In genomic region chr3:30258426-30259392, GRCh38 we compare ENCODE assay signal across 1 cellular context.
TF ChIP-seq lines count a peak whose summit lies in the region.

No MANE protein-coding gene starts in this region.

TF ChIP-seq in HepG2, 621 proteins besides CTCF, POLR2A, EP300 and RAD21 (continued from another document and continues in another):
- TF ChIP-seq MLXIP (CRISPR knock-in tag; IDR thresholded peaks at IDR 0.05; ENCODE audit: borderline replicate concordance) (no peak), ZKSCAN8 (CRISPR knock-in tag; IDR thresholded peaks at IDR 0.05; ENCODE audit: borderline replicate concordance) (peak; percentile 90), DZIP1 (CRISPR knock-in tag; IDR thresholded peaks at IDR 0.05) (no peak), ZNF629 (CRISPR knock-in tag; conservative IDR thresholded peaks at IDR 0.05) (peak; percentile 29; the same call in 1 of the 2 replicates), ZNF569 (CRISPR knock-in tag; IDR thresholded peaks at IDR 0.05; ENCODE audit: borderline replicate concordance) (no peak), NFKBIZ (CRISPR knock-in tag; IDR thresholded peaks at IDR 0.05) (peak; percentile 98), AGO2 (optimal IDR thresholded peaks at IDR 0.05; ENCODE audit: low read depth, low read length) (no peak), CREB1 (IDR thresholded peaks at IDR 0.05) (peak; percentile 19; the same call in 1 of the 2 replicates), CREB1 (CRISPR knock-in tag; IDR thresholded peaks at IDR 0.05) (peak; percentile 78), SRY (CRISPR knock-in tag; IDR thresholded peaks at IDR 0.05) (0 out of 2 replicates have a peak, but pooled peaks have one; percentile 24), DRAP1 (CRISPR knock-in tag; IDR thresholded peaks at IDR 0.05) (peak; percentile 87), TGIF2 (CRISPR knock-in tag; IDR thresholded peaks at IDR 0.05) (peak; percentile 42; the same call in 1 of the 2 replicates), NCOA1 (CRISPR knock-in tag; IDR thresholded peaks at IDR 0.05) (peak; percentile 99), HOXD1 (CRISPR knock-in tag; IDR thresholded peaks at IDR 0.05) (peak; percentile 83; the same call in 1 of the 2 replicates), BRD4 (CRISPR knock-in tag; IDR thresholded peaks at IDR 0.05) (peak; percentile 96), E2F1 (CRISPR knock-in tag; IDR thresholded peaks at IDR 0.05) (no peak), ZNF138 (CRISPR knock-in tag; IDR thresholded peaks at IDR 0.05; ENCODE audit: low read depth) (no peak), HNRNPL (IDR thresholded peaks at IDR 0.05; ENCODE audit: low read depth, low read length) (no peak), ZNF766 (CRISPR knock-in tag; IDR thresholded peaks at IDR 0.05; ENCODE audit: borderline replicate concordance) (0 out of 2 replicates have a peak, but pooled peaks have one; percentile 51), GABPB1 (CRISPR knock-in tag; IDR thresholded peaks at IDR 0.05) (peak; percentile 39), TP53 (CRISPR knock-in tag; conservative IDR thresholded peaks at IDR 0.05) (0 out of 2 replicates have a peak, but pooled peaks have one; percentile 22), ZNF790 (CRISPR knock-in tag; IDR thresholded peaks at IDR 0.05; ENCODE audit: borderline replicate concordance) (no peak), XBP1 (CRISPR knock-in tag; IDR thresholded peaks at IDR 0.05) (no peak), RARA (CRISPR knock-in tag; IDR thresholded peaks at IDR 0.05) (peak; percentile 93), ZNF292 (CRISPR knock-in tag; IDR thresholded peaks at IDR 0.05; ENCODE audit: borderline replicate concordance, low read depth) (peak; percentile 97), NAIF1 (CRISPR knock-in tag; IDR thresholded peaks at IDR 0.05; ENCODE audit: borderline replicate concordance) (peak; percentile 95), TARDBP (CRISPR knock-in tag; IDR thresholded peaks at IDR 0.05) (peak; percentile 98), ZNF747 (CRISPR knock-in tag; IDR thresholded peaks at IDR 0.05; ENCODE audit: borderline replicate concordance) (peak; percentile 79; the same call in 1 of the 2 replicates), ZNF672 (CRISPR knock-in tag; IDR thresholded peaks at IDR 0.05) (no peak), PLRG1 (conservative IDR thresholded peaks at IDR 0.05) (no peak), ISL2 (CRISPR knock-in tag; IDR thresholded peaks at IDR 0.05) (peak; percentile 100), ZNF607 (CRISPR knock-in tag; IDR thresholded peaks at IDR 0.05; ENCODE audit: borderline replicate concordance) (peak; percentile 47; the same call in 1 of the 2 replicates), ZNF580 (CRISPR knock-in tag; IDR thresholded peaks at IDR 0.05; ENCODE audit: borderline replicate concordance, low read depth) (peak; percentile 77; the same call in 1 of the 2 replicates), ZNF331 (CRISPR knock-in tag; IDR thresholded peaks at IDR 0.05) (peak; percentile 95), KLF16 (CRISPR knock-in tag; IDR thresholded peaks at IDR 0.05) (peak in 1 of 2 experiments; percentile 95; a peak in 2 of 4 replicates), SUZ12 (IDR thresholded peaks at IDR 0.05; ENCODE audit: low read depth, low read length) (no peak), REST (IDR thresholded peaks at IDR 0.05; ENCODE audit: borderline replicate concordance in 1 of 2, low read depth in 1 of 2, low read length in 2 of 2) (peak in 1 of 2 experiments; percentile 79; a peak in 1 of 4 replicates), SNAPC4 (CRISPR knock-in tag; IDR thresholded peaks at IDR 0.05) (no peak), ZNF451 (CRISPR knock-in tag; IDR thresholded peaks at IDR 0.05) (no peak; the same call in 1 of the 2 replicates), ATAD3A (CRISPR knock-in tag; IDR thresholded peaks at IDR 0.05) (no peak), ZNF30 (CRISPR knock-in tag; IDR thresholded peaks at IDR 0.05) (no peak), SATB2 (CRISPR knock-in tag; IDR thresholded peaks at IDR 0.05) (no peak)
